Comparison of ENCODE assay signal across 16 cellular contexts in genomic region chr13:33280923-33281322, GRCh38. TPM values are rescaled to one million over a fixed set of nuclear protein-coding genes. Genes with fewer than 3 reads are reported as not detected.
A peak's percentile ranks its signal among the peaks of the same experiment; 100 is the strongest.
DNase-seq lines count a peak whose midpoint lies in the region; TF ChIP-seq lines count a peak whose summit lies in the region.
"Had no signal": no experiment of that assay in that cellular context is flagged by ENCODE, and none has a peak within 500 bp of the region (broad histone marks: within the 10 kb centered on the region; RNA-seq: fewer than 3 reads in every experiment).

No MANE protein-coding gene starts in this region.

- H3K27ac ChIP-seq in ACC112 (ENCODE audit: low read depth, low read length) (peak overlapping the region; percentile 99), rectal smooth muscle tissue (ENCODE audit: low read depth, low read length) (peak overlapping the region; percentile 57)
- H3K27ac ChIP-seq: neutrophil had no signal

- H3K27me3 ChIP-seq in ACC112 (ENCODE audit: insufficient read depth, low read length) (no peaks in the 10 kb centered on the region), adipocyte (replicated peaks; ENCODE audit: control insufficient read depth, insufficient read depth, low read length) (no peaks in the 10 kb centered on the region), rectal smooth muscle tissue (ENCODE audit: control insufficient read depth, insufficient read depth, low read length) (no peaks in the 10 kb centered on the region)

- peak; percentile 39 for DNase-seq in adipocyte (ENCODE audit: low read depth)
- peak; percentile 55 for DNase-seq in fibroblast of mammary gland (ENCODE audit: low read depth)
- no peak for DNase-seq in activated CD4-positive, alpha-beta T cell treated with anti-CD3 and anti-CD28 coated beads, Interleukin-2, amount 50 U/mL, for 4 hours
- DNase-seq in A172 (ENCODE audit: low spot score): no peak
- no peak for DNase-seq in T-helper 2 cell
- DNase-seq in dermis blood vessel endothelial cell: no peak
- DNase-seq: activated CD4-positive, CD25-positive, alpha-beta regulatory T cell treated with anti-CD3 and anti-CD28 coated beads, Interleukin-2, amount 50 U/mL, for 72 hours; activated naive CD4-positive, alpha-beta T cell treated with Interleukin-2 at 50 U/mL for 16 hours; effector memory CD4-positive, alpha-beta T cell; GF-D8; NCI-H1092; RPMI8226; T-helper 17 cell had no signal

- TF ChIP-seq CTCF in fibroblast of mammary gland (conservative IDR thresholded peaks at IDR 0.05; ENCODE audit: control insufficient read depth, insufficient read depth, low read depth, low read length): no peak

- H3K4me3 ChIP-seq in ACC112 (ENCODE audit: low read depth, low read length): peak overlapping the region; percentile 84
- no peak overlapping the region for H3K4me3 ChIP-seq in adipocyte (ENCODE audit: low read length)
- no peak overlapping the region for H3K4me3 ChIP-seq in fibroblast of mammary gland (ENCODE audit: control insufficient read depth, low read depth, low read length)
- no peak overlapping the region for H3K4me3 ChIP-seq in rectal smooth muscle tissue (ENCODE audit: low read length)

- no peaks in the 10 kb centered on the region for H3K9me3 ChIP-seq in adipocyte (ENCODE audit: control insufficient read depth, low read length)
- H3K9me3 ChIP-seq: neutrophil had no signal

- no peak overlapping the region for H2AFZ ChIP-seq in ACC112 (ENCODE audit: low read length, unreplicated experiment)

- no peak overlapping the region for H3K9ac ChIP-seq in adipocyte (ENCODE audit: low read length)
- no peak overlapping the region for H3K9ac ChIP-seq in rectal smooth muscle tissue (ENCODE audit: low read length)

- H3K4me1 ChIP-seq in ACC112 (ENCODE audit: control insufficient read depth, insufficient read depth, low read length, unreplicated experiment) (peaks cover 62% of the 10 kb centered on the region), adipocyte (ENCODE audit: control insufficient read depth, insufficient read depth, low read length) (peaks cover 81% of the 10 kb centered on the region), rectal smooth muscle tissue (ENCODE audit: control insufficient read depth, insufficient read depth, low read length) (peaks cover 29% of the 10 kb centered on the region)

- peaks cover 20% of the 10 kb centered on the region for H3K36me3 ChIP-seq in ACC112 (ENCODE audit: insufficient read depth, low read length)
- H3K36me3 ChIP-seq in adipocyte (ENCODE audit: control insufficient read depth, insufficient read depth, low read length, severe bottlenecking): no peaks in the 10 kb centered on the region
- peaks cover 2% of the 10 kb centered on the region for H3K36me3 ChIP-seq in rectal smooth muscle tissue (ENCODE audit: control insufficient read depth, insufficient read depth, low read length)
- H3K36me3 ChIP-seq: neutrophil had no signal

- peaks cover 89% of the 10 kb centered on the region for H3K79me2 ChIP-seq in ACC112 (ENCODE audit: control insufficient read depth, insufficient read depth, low read length, unreplicated experiment)

RNA-seq across cellular contexts. Expression of gene STARD13, which starts 4.6 kb away (rescaled TPM):
- 8.3 and 9.0 TPM in 2 replicates for total RNA-seq in A172 (2014; rRNA removed; shearing (Covaris generic))
- total RNA-seq in dermis blood vessel endothelial cell: 27.1 and 27.7 TPM in 2 replicates
- total RNA-seq: T-helper 17 cell had no signal

Comparison
In these comparisons a context has a peak if more than half of its experiments do, and no peak if none do; other contexts are left out.
1. DNase-seq: peak in adipocyte (single experiment) and fibroblast of mammary gland (single experiment); none in activated CD4-positive, alpha-beta T cell treated with anti-CD3 and anti-CD28 coated beads, Interleukin-2, amount 50 U/mL, for 4 hours (0 of 2), A172 (single experiment), T-helper 2 cell (0 of 5) and dermis blood vessel endothelial cell (single experiment).